Comparison of ENCODE assay signal across 7 cellular contexts in the genomic region with DNA sequence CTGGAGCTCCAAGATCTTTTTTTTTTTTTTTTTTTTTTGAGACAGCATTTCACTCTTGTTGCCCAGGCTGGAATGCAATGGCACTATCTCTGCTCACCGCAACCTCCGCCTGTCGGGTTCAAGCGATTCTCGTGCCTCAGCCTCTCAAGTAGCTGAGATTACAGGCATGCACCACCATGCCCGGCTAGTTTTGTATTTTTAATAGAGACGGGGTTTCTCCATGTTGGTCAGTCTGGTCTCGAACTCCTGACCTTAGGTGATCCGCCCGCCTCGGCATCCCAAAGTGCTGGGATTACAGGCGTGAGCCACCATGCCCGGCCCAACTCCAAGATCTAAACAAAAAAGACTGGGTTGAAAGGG. TPM values are rescaled to one million over a fixed set of nuclear protein-coding genes. Genes with fewer than 3 reads are reported as not detected.
DNase-seq lines count a peak whose midpoint lies in the region; ATAC-seq and TF ChIP-seq lines count a peak whose summit lies in the region.
"Not testable (repeated sequence)": the region's sequence is repeated elsewhere in the genome, so short reads cannot be mapped to it uniquely, and the experiment has no call there.

No MANE protein-coding gene starts in this region.

- 12 to 18% (median 14%) methylated on average over 13 of the region's 13 CpGs for WGBS in spleen, 5 donors

- not testable (repeated sequence) for H3K9me3 Mint-ChIP-seq in MCF 10A (ENCODE audit: unreplicated experiment)

- H3K36me3 Mint-ChIP-seq in MCF 10A (ENCODE audit: insufficient read depth, unreplicated experiment) = peaks cover 25% of the 10 kb centered on the region

- not testable (repeated sequence) for ATAC-seq in GM18505 (IDR thresholded peaks at IDR 0.05; ENCODE audit: unreplicated experiment); Panc1; foreskin keratinocyte

- not testable (repeated sequence) for DNase-seq in Panc1 (ENCODE audit: low read depth, low spot score); MCF 10A (ENCODE audit: unreplicated experiment); foreskin keratinocyte; spleen
- peak; percentile 54 for DNase-seq in activated T-cell treated with anti-CD3 and anti-CD28 coated beads, Interleukin-2, amount 50 U/mL, for 1 hour

- H3K4me1 Mint-ChIP-seq in MCF 10A (ENCODE audit: insufficient read depth, unreplicated experiment) = peaks cover 29% of the 10 kb centered on the region

- peaks cover 42% of the 10 kb centered on the region for H3K4me1 ChIP-seq in Panc1 (ENCODE audit: control insufficient read depth, insufficient read depth, low read length)
- not testable (repeated sequence) for H3K4me1 ChIP-seq in foreskin keratinocyte
- H3K4me1 ChIP-seq in mucosa of rectum (ENCODE audit: control insufficient read depth in 2 of 2, insufficient read depth in 2 of 2, low read length in 2 of 2) = peaks cover 11 to 15% of the 10 kb centered on the region in 2 donors
- peaks cover 14 to 83% (median 55%) of the 10 kb centered on the region in 6 donors for H3K4me1 ChIP-seq in spleen

- H3K27me3 ChIP-seq in Panc1 (ENCODE audit: control insufficient read depth, insufficient read depth, low read length); foreskin keratinocyte; mucosa of rectum (ENCODE audit: control insufficient read depth in 2 of 2, insufficient read depth in 2 of 2, low read length in 2 of 2); spleen (replicated peaks in 1 of 7): not testable (repeated sequence)

- H3K4me3 ChIP-seq in Panc1 (ENCODE audit: low read depth in 2 of 2, low read length in 2 of 2) (peak overlapping the region; percentile 67 to 84), mucosa of rectum (ENCODE audit: low read length in 2 of 2) (peak overlapping the region; percentile 94 to 96), spleen (peak overlapping the region; percentile 57 to 81 (median 78))

- CTCF ChIA-PET in Panc1 (lab: Charles Lee) = interaction anchor here (0.7 to 0.8 kb wide), 2 partner anchors 40 to 162 kb away, joined by 4 to 5 read pairs; no protein-coding TSS in a partner anchor
- CTCF ChIA-PET in MCF 10A (lab: Yijun Ruan, JAX) = interaction anchor here (0.6 to 5.4 kb wide), 18 partner anchors 8 to 152 kb away, joined by 3 to 46 read pairs (median 6); no protein-coding TSS in a partner anchor

- H3K9ac ChIP-seq in mucosa of rectum (ENCODE audit: low read depth in 1 of 2, low read length in 2 of 2) = peak overlapping the region; percentile 98 to 99

- not testable (repeated sequence) for TF ChIP-seq CTCF in Panc1 (IDR thresholded peaks at IDR 0.05); MCF 10A (IDR thresholded peaks at IDR 0.05; ENCODE audit: unreplicated experiment); foreskin keratinocyte (conservative IDR thresholded peaks at IDR 0.05)
- TF ChIP-seq CTCF in spleen (IDR thresholded peaks at IDR 0.05 in 8 of 11, conservative IDR thresholded peaks at IDR 0.05 in 3 of 11) = peak in 1 of 11 experiments; percentile 13

- H3K27ac Mint-ChIP-seq in MCF 10A (ENCODE audit: low read depth, unreplicated experiment) = peak overlapping the region; percentile 98

- TSS peak; percentile 58 for BruUV-seq in Panc1 (replicated peaks; lab: Mats Ljungman, UMichigan)
- not testable (repeated sequence) for BruUV-seq in MCF 10A (replicated peaks; lab: Mats Ljungman, UMichigan)

- H3K36me3 ChIP-seq in Panc1 (ENCODE audit: control insufficient read depth, insufficient read depth, low read length); mucosa of rectum (ENCODE audit: control insufficient read depth in 2 of 2, insufficient read depth in 2 of 2, low read length in 2 of 2): not testable (repeated sequence)
- H3K36me3 ChIP-seq in spleen = peaks cover 0 to 20% (median 0%) of the 10 kb centered on the region in 6 donors

- in situ Hi-C loops in Panc1 (cut with HindIII; ENCODE audit: low pct_unique_long_range_greater_than_20kb, low sequenced_read_pairs) = not testable (repeated sequence)

- H3K4me3 Mint-ChIP-seq in MCF 10A (ENCODE audit: unreplicated experiment) = peak overlapping the region; percentile 93

- H3K9me3 ChIP-seq in Panc1 (ENCODE audit: control insufficient read depth, insufficient read depth, low read depth, low read length); mucosa of rectum (ENCODE audit: control insufficient read depth in 2 of 2, low read length in 2 of 2); spleen: not testable (repeated sequence)

- not testable (repeated sequence) for H3K27me3 Mint-ChIP-seq in MCF 10A (ENCODE audit: insufficient read depth, unreplicated experiment)

- peak overlapping the region; percentile 100 for H3K27ac ChIP-seq in Panc1 (ENCODE audit: low read length)
- peak overlapping the region; percentile 99 for H3K27ac ChIP-seq in foreskin keratinocyte
- H3K27ac ChIP-seq in mucosa of rectum (ENCODE audit: low read depth in 2 of 2, low read length in 2 of 2) = peak overlapping the region; percentile 99
- peak overlapping the region; percentile 89 to 100 (median 100) for H3K27ac ChIP-seq in spleen

- POLR2A ChIA-PET in Panc1 (lab: Charles Lee) = interaction anchor here (0.7 to 1.2 kb wide), 2 partner anchors 9 to 12 kb away, joined by 5 to 10 read pairs; no protein-coding TSS in a partner anchor
- POLR2A ChIA-PET in MCF 10A (lab: Yijun Ruan, JAX) = interaction anchor here (0.6 to 8.0 kb wide), 29 partner anchors 11 to 811 kb away, joined by 3 to 198 read pairs (median 6); partner anchors contain the start of genes ALS2, CLK1, HYCC2 and NDUFB3

- TF ChIP-seq POLR2A in GM18505 (IDR thresholded peaks at IDR 0.05; ENCODE audit: borderline replicate concordance, extremely low read depth, insufficient read depth, insufficient read length) = peak; percentile 14
- not testable (repeated sequence) for TF ChIP-seq POLR2A in spleen (IDR thresholded peaks at IDR 0.05)

- intact Hi-C loops in Panc1 (cut with micrococcal nuclease; ENCODE audit: unreplicated experiment) = not testable (repeated sequence)
- intact Hi-C loops in MCF 10A (cut with micrococcal nuclease) = loop anchor here (1.0 to 2.0 kb wide), 4 partner anchors 34 to 115 kb away; partner anchors contain the start of gene HYCC2
- intact Hi-C loops in spleen (cut with DNase I; ENCODE audit: low total_unique reads) = loop anchor here (2.0 kb wide), 1 partner anchor 39 kb away; no protein-coding TSS in a partner anchor

RNA-seq across cellular contexts. Expression of gene CFLAR, which starts 1.8 kb away (rescaled TPM):
- total RNA-seq in Panc1 (2021; ENCODE audit: unreplicated experiment) (46.3 TPM), MCF 10A (2022) (69.2 and 70.1 TPM in 2 replicates), foreskin keratinocyte (38.0 and 44.2 TPM in 2 replicates), spleen (100 to 1,000 TPM; 313 to 511 (median 379) TPM)
- polyA plus RNA-seq in Panc1 (2012; ENCODE audit: insufficient read length) = 22.2 TPM
- polyA plus RNA-seq in foreskin keratinocyte (17.2 and 22.2 TPM in 2 replicates), spleen (100 to 1,000 TPM in 1 of 3 donors, 10 to 100 TPM in 2; 64.0 to 101 (median 68.4) TPM)

RNA-seq across cellular contexts. Expression of gene NDUFB3, which starts 45.9 kb away (rescaled TPM):
- total RNA-seq in Panc1 (2021; ENCODE audit: unreplicated experiment) = 88.6 TPM
- polyA plus RNA-seq in Panc1 (2012; ENCODE audit: insufficient read length) = 47.9 TPM
- total RNA-seq in MCF 10A (2022) = 78.0 and 94.9 TPM in 2 replicates
- 137 and 143 TPM in 2 replicates for total RNA-seq in foreskin keratinocyte
- polyA plus RNA-seq in foreskin keratinocyte = 175 and 176 TPM in 2 replicates
- total RNA-seq in spleen = 10 to 100 TPM; 30.0 to 91.5 (median 58.3) TPM
- polyA plus RNA-seq in spleen = 10 to 100 TPM; 49.6 to 89.0 (median 69.5) TPM

RNA-seq across cellular contexts. Expression of gene HYCC2, which starts 46.2 kb away (rescaled TPM):
- total RNA-seq in Panc1 (2021; ENCODE audit: unreplicated experiment) = 12.0 TPM
- polyA plus RNA-seq in Panc1 (2012; ENCODE audit: insufficient read length) = 1.9 TPM
- total RNA-seq in MCF 10A (2022) = 13.7 and 13.9 TPM in 2 replicates
- total RNA-seq in foreskin keratinocyte = 7.8 and 9.4 TPM in 2 replicates
- polyA plus RNA-seq in foreskin keratinocyte = 0.93 and 1.1 TPM in 2 replicates
- 10 to 100 TPM; 38.8 to 68.9 (median 45.0) TPM for total RNA-seq in spleen
- polyA plus RNA-seq in spleen = 10 to 100 TPM in 1 of 3 donors, 1 to 10 TPM in 2; 3.2 to 10.5 (median 6.2) TPM
